2 cellular contexts compared by ENCODE assay signal in genomic region chr6:158574800-158575199, GRCh38.
A peak's percentile ranks its signal among the peaks of the same experiment; 100 is the strongest.
TF ChIP-seq lines count a peak whose summit lies in the region.

No MANE protein-coding gene starts in this region.

TF ChIP-seq in HepG2, 621 proteins besides CTCF, POLR2A, EP300 and RAD21 (continues in another document):
- TF ChIP-seq ADNP (CRISPR knock-in tag; IDR thresholded peaks at IDR 0.05) (no peak), DNMT3B (CRISPR knock-in tag; conservative IDR thresholded peaks at IDR 0.05) (no peak), RELA (CRISPR knock-in tag; IDR thresholded peaks at IDR 0.05) (no peak), MAFF (IDR thresholded peaks at IDR 0.05; ENCODE audit: low read depth, low read length) (0 out of 2 replicates have a peak, but pooled peaks have one; percentile 43), MAFK (conservative IDR thresholded peaks at IDR 0.05 in 1 of 2, IDR thresholded peaks at IDR 0.05 in 1 of 2; ENCODE audit: low read length in 2 of 2) (peak; percentile 56 to 71; a peak in 3 of 4 replicates), MIXL1 (CRISPR knock-in tag; IDR thresholded peaks at IDR 0.05) (0 out of 2 replicates have a peak, but pooled peaks have one; percentile 8), ARID2 (CRISPR knock-in tag; IDR thresholded peaks at IDR 0.05; ENCODE audit: borderline replicate concordance) (no peak), ZNF383 (CRISPR knock-in tag; IDR thresholded peaks at IDR 0.05; ENCODE audit: borderline replicate concordance) (0 out of 2 replicates have a peak, but pooled peaks have one; percentile 33), RNF2 (conservative IDR thresholded peaks at IDR 0.05; ENCODE audit: low read depth) (no peak), ZNF276 (CRISPR knock-in tag; IDR thresholded peaks at IDR 0.05; ENCODE audit: low read depth) (no peak), PRDM15 (CRISPR knock-in tag; IDR thresholded peaks at IDR 0.05) (no peak), ARID5B (CRISPR knock-in tag; IDR thresholded peaks at IDR 0.05) (no peak), NONO (IDR thresholded peaks at IDR 0.05) (no peak), NONO (CRISPR knock-in tag; conservative IDR thresholded peaks at IDR 0.05) (no peak), DRAP1 (CRISPR knock-in tag; IDR thresholded peaks at IDR 0.05) (no peak), ASH2L (IDR thresholded peaks at IDR 0.05; ENCODE audit: insufficient read length, low read depth, low read length) (no peak), RORA (CRISPR knock-in tag; IDR thresholded peaks at IDR 0.05) (no peak), SIN3A (IDR thresholded peaks at IDR 0.05; ENCODE audit: borderline replicate concordance, low read depth, low read length) (no peak), MAZ (IDR thresholded peaks at IDR 0.05; ENCODE audit: borderline replicate concordance, low read depth, low read length) (no peak), MAZ (CRISPR knock-in tag; IDR thresholded peaks at IDR 0.05; ENCODE audit: low read depth) (no peak)

TF ChIP-seq in GM23338, 12 proteins besides CTCF, POLR2A, EP300 and RAD21:
- TF ChIP-seq ZNF462 (CRISPR knock-in tag; IDR thresholded peaks at IDR 0.05) (no peak), EZH2 (IDR thresholded peaks at IDR 0.05; ENCODE audit: low read depth, unreplicated experiment) (no peak), STAT1 (IDR thresholded peaks at IDR 0.05; ENCODE audit: unreplicated experiment) (no peak), CREB1 (CRISPR knock-in tag; IDR thresholded peaks at IDR 0.05; ENCODE audit: low read depth) (no peak), ZNF114 (CRISPR knock-in tag; IDR thresholded peaks at IDR 0.05) (no peak), EZH2phosphoT487 (IDR thresholded peaks at IDR 0.05; ENCODE audit: unreplicated experiment) (no peak), ETS1 (IDR thresholded peaks at IDR 0.05) (no peak), NANOG (IDR thresholded peaks at IDR 0.05; ENCODE audit: borderline replicate concordance) (no peak), ZNF331 (CRISPR knock-in tag; IDR thresholded peaks at IDR 0.05; ENCODE audit: low read depth) (no peak), POLR2AphosphoS5 (IDR thresholded peaks at IDR 0.05; ENCODE audit: low read depth) (no peak), JUNB (IDR thresholded peaks at IDR 0.05; ENCODE audit: unreplicated experiment) (no peak), REST (IDR thresholded peaks at IDR 0.05; ENCODE audit: unreplicated experiment) (no peak)
